19 cellular contexts compared by ENCODE assay signal in the genomic region with DNA sequence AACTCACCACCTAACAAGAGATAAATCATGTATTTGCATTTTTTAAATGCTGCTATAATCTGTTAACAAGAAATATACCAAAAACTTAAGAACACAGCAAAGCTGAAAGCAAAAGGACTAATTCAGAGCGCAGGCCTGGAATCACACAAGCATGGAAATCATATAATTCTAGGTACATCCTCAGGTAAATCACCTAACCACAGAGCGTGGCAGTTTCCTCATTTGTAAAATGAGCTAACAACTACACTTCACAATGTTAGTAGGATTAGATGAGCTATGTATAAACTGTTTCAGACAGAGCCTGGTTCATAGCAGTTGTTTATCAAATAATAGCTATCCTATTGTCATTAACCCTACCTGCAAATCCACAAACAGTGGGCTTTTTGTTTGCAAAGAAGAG.
"Had no signal": no experiment of that assay in that cellular context is flagged by ENCODE, and none has a peak within 500 bp of the region (broad histone marks: within the 10 kb centered on the region; RNA-seq: fewer than 3 reads in every experiment).

No MANE protein-coding gene starts in this region.

- H3K27me3 Mint-ChIP-seq: activated naive CD8-positive, alpha-beta T cell had no signal

- H3K4me3 Mint-ChIP-seq: activated naive CD8-positive, alpha-beta T cell; activated T-helper 17 cell treated with anti-CD3 and anti-CD28 coated beads, Interleukin-2, amount 50 U/mL, for 72 hours; nephron progenitor cell had no signal

- H3K27ac Mint-ChIP-seq: activated naive CD8-positive, alpha-beta T cell; activated T-helper 17 cell treated with anti-CD3 and anti-CD28 coated beads, Interleukin-2, amount 50 U/mL, for 72 hours; nephron progenitor cell had no signal

- H3K9me3 ChIP-seq: breast epithelium, colonic mucosa, esophagus squamous epithelium, gastrocnemius medialis, uterus had no signal

- H3K4me1 Mint-ChIP-seq: activated T-helper 17 cell treated with anti-CD3 and anti-CD28 coated beads, Interleukin-2, amount 50 U/mL, for 72 hours had no signal

- H3K36me3 ChIP-seq: breast epithelium, colonic mucosa, esophagus squamous epithelium, gastrocnemius medialis, uterus had no signal

- H3K9ac ChIP-seq: parathyroid adenoma had no signal

- H3K9me3 Mint-ChIP-seq: activated T-helper 17 cell treated with anti-CD3 and anti-CD28 coated beads, Interleukin-2, amount 50 U/mL, for 72 hours; nephron progenitor cell had no signal

- H2AFZ ChIP-seq: parathyroid adenoma had no signal

- DNase-seq: activated T-cell treated with anti-CD3 and anti-CD28 coated beads, Interleukin-2, amount 50 U/mL, for 1 hour; amniotic stem cell; colonic mucosa; dorsolateral prefrontal cortex; esophagus squamous epithelium; gastrocnemius medialis; head of caudate nucleus; left ventricle myocardium superior; mammary epithelial cell; midbrain; nephron progenitor cell; right cardiac atrium; stimulated activated CD4-positive, alpha-beta T cell treated with anti-CD3 and anti-CD28 coated beads, Interleukin-4, amount 100 ng/mL, for 24 hours; trophoblast cell; uterus had no signal

- H3K4me1 ChIP-seq: breast epithelium, colonic mucosa, esophagus squamous epithelium, gastrocnemius medialis, parathyroid adenoma, uterus had no signal

- H3K27me3 ChIP-seq: breast epithelium, colonic mucosa, dorsolateral prefrontal cortex, esophagus squamous epithelium, gastrocnemius medialis, uterus had no signal

- H3K4me3 ChIP-seq: breast epithelium, colonic mucosa, dorsolateral prefrontal cortex, esophagus squamous epithelium, gastrocnemius medialis, uterus had no signal

- H3K36me3 Mint-ChIP-seq: activated naive CD8-positive, alpha-beta T cell had no signal

- ATAC-seq: activated T-helper 17 cell treated with anti-CD3 and anti-CD28 coated beads, Interleukin-2, amount 50 U/mL, for 72 hours; gastrocnemius medialis; left ventricle myocardium superior had no signal

- H3K79me2 ChIP-seq: parathyroid adenoma had no signal

- H3K27ac ChIP-seq: breast epithelium, colonic mucosa, esophagus squamous epithelium, gastrocnemius medialis, parathyroid adenoma, uterus had no signal
